ENCODE assay signal across 8 cellular contexts in genomic region chr1:243849089-243850012, GRCh38. TPM values are rescaled to one million over a fixed set of nuclear protein-coding genes. Genes with fewer than 3 reads are reported as not detected.
DNase-seq lines count a peak whose midpoint lies in the region; ATAC-seq and TF ChIP-seq lines count a peak whose summit lies in the region.

No MANE protein-coding gene starts in this region.

- H3K4me1 Mint-ChIP-seq in activated CD8-positive, alpha-beta T cell treated with anti-CD3 and anti-CD28 coated beads for 36 hours (ENCODE audit: low read depth) = peaks cover 35% of the 10 kb centered on the region

- intact Hi-C loops in activated CD8-positive, alpha-beta T cell treated with anti-CD3 and anti-CD28 coated beads for 36 hours (cut with micrococcal nuclease) = loop anchor here (5.0 to 10.0 kb wide), 2 partner anchors 47 to 195 kb away; no protein-coding TSS in a partner anchor

- peaks cover 5% of the 10 kb centered on the region for H3K36me3 Mint-ChIP-seq in activated CD8-positive, alpha-beta T cell treated with anti-CD3 and anti-CD28 coated beads for 36 hours (ENCODE audit: low read depth)

- CTCF ChIA-PET in activated CD8-positive, alpha-beta T cell treated with anti-CD3 and anti-CD28 coated beads for 36 hours (lab: Charles Lee) = interaction anchor here (1.5 kb wide), 1 partner anchor 505 kb away, joined by 4 read pairs; no protein-coding TSS in a partner anchor

- no peaks in the 10 kb centered on the region for H3K27me3 Mint-ChIP-seq in activated CD8-positive, alpha-beta T cell treated with anti-CD3 and anti-CD28 coated beads for 36 hours

- no peaks in the 10 kb centered on the region for H3K9me3 ChIP-seq in lung (ENCODE audit: control insufficient read depth in 2 of 2, insufficient read depth in 1 of 2, low read length in 1 of 2)

- H3K27ac Mint-ChIP-seq in activated CD8-positive, alpha-beta T cell treated with anti-CD3 and anti-CD28 coated beads for 36 hours = peak overlapping the region; percentile 96

- 1% methylated on average over 49 to 80 of the region's 80 CpGs for WGBS in lung, 2 donors

- no peaks in the 10 kb centered on the region for H3K27me3 ChIP-seq in lung (ENCODE audit: control insufficient read depth, insufficient read depth)

- peak overlapping the region; percentile 85 for H3K4me3 Mint-ChIP-seq in activated CD8-positive, alpha-beta T cell treated with anti-CD3 and anti-CD28 coated beads for 36 hours

- H3K4me3 ChIP-seq in GM08714 (ENCODE audit: low read length) (peak overlapping the region; percentile 83), lung (peak overlapping the region; percentile 85)

- POLR2A ChIA-PET in activated CD8-positive, alpha-beta T cell treated with anti-CD3 and anti-CD28 coated beads for 36 hours (lab: Charles Lee) = interaction anchor here (0.6 to 1.3 kb wide), 3 partner anchors 11 to 595 kb away, joined by 3 to 8 read pairs (median 4); no protein-coding TSS in a partner anchor

- peak; percentile 45 to 61 for DNase-seq in NCI-H446 (lab: John Stamatoyannopoulos, UW)
- peak; percentile 69 for DNase-seq in activated CD8-positive, alpha-beta T cell treated with anti-CD3 and anti-CD28 coated beads for 36 hours
- DNase-seq in effector CD4-positive, alpha-beta T cell = peak; percentile 69
- no peak for DNase-seq in lung (ENCODE audit: low spot score)
- DNase-seq in stimulated activated CD4-positive, alpha-beta T cell treated with anti-CD3 and anti-CD28 coated beads, TNF-alpha, amount 100 ng/mL, for 1 hour (ENCODE audit: low read depth in 3 of 3, low spot score in 1 of 3) = peak; percentile 39 to 71 (median 55)
- no peak for DNase-seq in OCI-M1 (lab: John Stamatoyannopoulos, UW)

- H3K9me3 Mint-ChIP-seq in activated CD8-positive, alpha-beta T cell treated with anti-CD3 and anti-CD28 coated beads for 36 hours = no peaks in the 10 kb centered on the region

- H3K4me1 ChIP-seq in lung (ENCODE audit: control insufficient read depth in 2 of 2, insufficient read depth in 2 of 2, low read length in 2 of 2) = peaks cover 2 to 3% of the 10 kb centered on the region in 2 donors

- no peak for TF ChIP-seq CTCF in activated CD8-positive, alpha-beta T cell treated with anti-CD3 and anti-CD28 coated beads for 36 hours (IDR thresholded peaks at IDR 0.05)
- TF ChIP-seq CTCF in lung (IDR thresholded peaks at IDR 0.05; ENCODE audit: control extremely low read depth, extremely low read depth) = no peak

- peak overlapping the region; percentile 91 to 94 for H3K27ac ChIP-seq in lung (ENCODE audit: low read depth in 1 of 2, low read length in 1 of 2)

- H3K36me3 ChIP-seq in lung (ENCODE audit: control insufficient read depth in 2 of 2, insufficient read depth in 2 of 2, low read length in 2 of 2) = no peaks in the 10 kb centered on the region

- ATAC-seq in HG02798 (IDR thresholded peaks at IDR 0.05; ENCODE audit: poor library complexity, unreplicated experiment) (peak; percentile 20), lung (ENCODE audit: insufficient read depth, low FRiP score) (peak; percentile 9)
- ATAC-seq in activated CD8-positive, alpha-beta T cell treated with anti-CD3 and anti-CD28 coated beads for 36 hours = peak; percentile 35

RNA-seq across cellular contexts. Expression of gene AKT3, which starts 0.7 kb away (rescaled TPM):
- 10 to 100 TPM; 31.7 to 34.6 TPM for total RNA-seq in activated CD8-positive, alpha-beta T cell treated with anti-CD3 and anti-CD28 coated beads for 36 hours
- 10 to 100 TPM; 39.4 to 53.1 TPM for total RNA-seq in lung
- 1 to 10 TPM; 7.1 to 8.2 TPM for polyA plus RNA-seq in lung

Comparison
In these comparisons a context has a peak if more than half of its experiments do, and no peak if none do; other contexts are left out.
1. DNase-seq: peak in NCI-H446 (2 of 2), activated CD8-positive, alpha-beta T cell treated with anti-CD3 and anti-CD28 coated beads for 36 hours (single experiment), effector CD4-positive, alpha-beta T cell (single experiment) and stimulated activated CD4-positive, alpha-beta T cell treated with anti-CD3 and anti-CD28 coated beads, TNF-alpha, amount 100 ng/mL, for 1 hour (3 of 3); none in lung (single experiment) and OCI-M1 (single experiment).
2. Peak in every context shown above with its lines, with median percentiles within 50 percentile points of each other: ATAC-seq.